8 cellular contexts compared by ENCODE assay signal in genomic region chr3:79019924-79020173, GRCh38.
A peak's percentile ranks its signal among the peaks of the same experiment; 100 is the strongest.
DNase-seq lines count a peak whose midpoint lies in the region; ATAC-seq and TF ChIP-seq lines count a peak whose summit lies in the region.

No MANE protein-coding gene starts in this region.

- TF ChIP-seq CTCF in upper lobe of right lung (IDR thresholded peaks at IDR 0.05) = no peak
- no peak for TF ChIP-seq CTCF in prostate gland (IDR thresholded peaks at IDR 0.05)

- TF ChIP-seq POLR2A in prostate gland (IDR thresholded peaks at IDR 0.05) = no peak

- H3K4me1 ChIP-seq in iPS-20b (ENCODE audit: insufficient read depth, low read length) (peaks cover 3% of the 10 kb centered on the region; the same call in 1 of the 2 replicates), upper lobe of right lung (no peaks in the 10 kb centered on the region), prostate gland (replicated peaks) (no peaks in the 10 kb centered on the region)

- intact Hi-C loops in upper lobe of right lung (cut with DNase I) (no loop called here), prostate gland (cut with DNase I) (no loop called here)

- peak overlapping the region; percentile 95; the same call in 1 of the 2 replicates for H3K9ac ChIP-seq in iPS-20b (ENCODE audit: low read depth, low read length)

- H3K36me3 ChIP-seq in iPS-20b (ENCODE audit: insufficient read depth, low read depth, low read length) = no peaks in the 10 kb centered on the region
- H3K36me3 ChIP-seq in upper lobe of right lung = no peaks in the 10 kb centered on the region
- no peaks in the 10 kb centered on the region for H3K36me3 ChIP-seq in prostate gland

- H3K27me3 ChIP-seq in iPS-20b (ENCODE audit: insufficient read depth, low read length) (no peaks in the 10 kb centered on the region), upper lobe of right lung (no peaks in the 10 kb centered on the region), prostate gland (replicated peaks; ENCODE audit: insufficient read depth) (no peaks in the 10 kb centered on the region)

- CTCF ChIA-PET in activated naive CD4-positive, alpha-beta T cell treated with anti-CD3 and anti-CD28 coated beads, Interleukin-2, amount 10 ng/mL, durations not matched to agents 7 days and 5 days (lab: Charles Lee) = no interaction called here

- H3K27ac ChIP-seq in iPS-20b (ENCODE audit: low read length) (no peak overlapping the region), upper lobe of right lung (no peak overlapping the region), prostate gland (no peak overlapping the region)

- peaks cover 6% of the 10 kb centered on the region for H3K9me3 Mint-ChIP-seq in activated naive CD4-positive, alpha-beta T cell treated with anti-CD3 and anti-CD28 coated beads, Interleukin-2, amount 50 U/mL, for 24 hours
- peaks cover 1% of the 10 kb centered on the region for H3K9me3 Mint-ChIP-seq in activated naive CD4-positive, alpha-beta T cell treated with anti-CD3 and anti-CD28 coated beads, Interleukin-2, amount 10 ng/mL, durations not matched to agents 7 days and 5 days
- peaks cover 3% of the 10 kb centered on the region for H3K9me3 Mint-ChIP-seq in activated naive CD8-positive, alpha-beta T cell (ENCODE audit: low read depth)

- H3K4me1 Mint-ChIP-seq in activated naive CD4-positive, alpha-beta T cell treated with anti-CD3 and anti-CD28 coated beads, Interleukin-2, amount 50 U/mL, for 24 hours = peaks cover 5% of the 10 kb centered on the region
- peaks cover 2% of the 10 kb centered on the region for H3K4me1 Mint-ChIP-seq in activated naive CD4-positive, alpha-beta T cell treated with anti-CD3 and anti-CD28 coated beads, Interleukin-2, amount 10 ng/mL, durations not matched to agents 7 days and 5 days
- peaks cover 3% of the 10 kb centered on the region for H3K4me1 Mint-ChIP-seq in activated naive CD8-positive, alpha-beta T cell (ENCODE audit: low read depth)

- H3K4me3 Mint-ChIP-seq in activated naive CD4-positive, alpha-beta T cell treated with anti-CD3 and anti-CD28 coated beads, Interleukin-2, amount 50 U/mL, for 24 hours = peak overlapping the region; percentile 56
- H3K4me3 Mint-ChIP-seq in activated naive CD4-positive, alpha-beta T cell treated with anti-CD3 and anti-CD28 coated beads, Interleukin-2, amount 10 ng/mL, durations not matched to agents 7 days and 5 days = no peak overlapping the region
- peak overlapping the region; percentile 75 for H3K4me3 Mint-ChIP-seq in activated naive CD8-positive, alpha-beta T cell

- no peak overlapping the region for H3K27ac Mint-ChIP-seq in activated naive CD4-positive, alpha-beta T cell treated with anti-CD3 and anti-CD28 coated beads, Interleukin-2, amount 50 U/mL, for 24 hours
- no peak overlapping the region for H3K27ac Mint-ChIP-seq in activated naive CD4-positive, alpha-beta T cell treated with anti-CD3 and anti-CD28 coated beads, Interleukin-2, amount 10 ng/mL, durations not matched to agents 7 days and 5 days
- peak overlapping the region; percentile 22 for H3K27ac Mint-ChIP-seq in activated naive CD8-positive, alpha-beta T cell

- H3K4me3 ChIP-seq in iPS-20b (ENCODE audit: low read length) = peak overlapping the region; percentile 99; the same call in 1 of the 2 replicates
- H3K4me3 ChIP-seq in upper lobe of right lung = peak overlapping the region; percentile 64
- peak overlapping the region in 1 of 2 donors; percentile 62 for H3K4me3 ChIP-seq in prostate gland

- no peaks in the 10 kb centered on the region for H3K36me3 Mint-ChIP-seq in activated naive CD4-positive, alpha-beta T cell treated with anti-CD3 and anti-CD28 coated beads, Interleukin-2, amount 50 U/mL, for 24 hours
- H3K36me3 Mint-ChIP-seq in activated naive CD4-positive, alpha-beta T cell treated with anti-CD3 and anti-CD28 coated beads, Interleukin-2, amount 10 ng/mL, durations not matched to agents 7 days and 5 days = no peaks in the 10 kb centered on the region
- no peaks in the 10 kb centered on the region for H3K36me3 Mint-ChIP-seq in activated naive CD8-positive, alpha-beta T cell

- no peak for ATAC-seq in upper lobe of right lung

- H3K27me3 Mint-ChIP-seq in activated naive CD4-positive, alpha-beta T cell treated with anti-CD3 and anti-CD28 coated beads, Interleukin-2, amount 50 U/mL, for 24 hours = peaks cover 6% of the 10 kb centered on the region
- no peaks in the 10 kb centered on the region for H3K27me3 Mint-ChIP-seq in activated naive CD4-positive, alpha-beta T cell treated with anti-CD3 and anti-CD28 coated beads, Interleukin-2, amount 10 ng/mL, durations not matched to agents 7 days and 5 days
- peaks cover 12% of the 10 kb centered on the region for H3K27me3 Mint-ChIP-seq in activated naive CD8-positive, alpha-beta T cell

- no peaks in the 10 kb centered on the region for H3K9me3 ChIP-seq in iPS-20b (ENCODE audit: insufficient read depth, low read depth, low read length)
- no peaks in the 10 kb centered on the region for H3K9me3 ChIP-seq in upper lobe of right lung
- no peaks in the 10 kb centered on the region for H3K9me3 ChIP-seq in prostate gland

- DNase-seq in activated naive CD4-positive, alpha-beta T cell treated with anti-CD3 and anti-CD28 coated beads, Interleukin-2, amount 10 ng/mL, durations not matched to agents 7 days and 5 days = no peak
- DNase-seq in upper lobe of right lung (no peak), SIG-M5 treated with dmso at 0.1 percent for 504 hours (lab: John Stamatoyannopoulos, UW; ENCODE audit: unreplicated experiment) (no peak), prostate gland (ENCODE audit: low spot score) (no peak), NCI-H82 (lab: John Stamatoyannopoulos, UW) (no peak)
